ENCODE assay signal across 21 cellular contexts in the genomic region with DNA sequence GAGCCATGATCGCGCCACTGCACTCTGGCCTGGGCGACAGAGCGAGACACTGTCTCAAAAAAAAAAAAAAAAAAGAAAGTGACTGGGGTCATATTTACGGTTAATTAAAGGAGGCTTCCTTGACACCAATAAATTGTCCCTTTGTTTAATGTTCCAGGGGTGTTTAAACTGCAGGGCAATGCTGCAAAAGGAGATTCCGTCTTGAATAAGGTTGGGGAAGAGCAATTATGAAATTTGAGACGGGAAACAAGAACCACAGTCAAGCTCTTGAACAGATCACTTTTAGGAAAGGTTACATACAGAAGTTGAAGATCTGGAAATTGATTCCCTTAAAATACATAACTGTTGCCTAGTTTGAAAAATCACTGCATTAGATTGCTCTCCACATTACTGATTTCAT.
A peak's percentile ranks its signal among the peaks of the same experiment; 100 is the strongest.
DNase-seq lines count a peak whose midpoint lies in the region; ATAC-seq, FAIRE-seq and TF ChIP-seq lines count a peak whose summit lies in the region.
"Had no signal": no experiment of that assay in that cellular context is flagged by ENCODE, and none has a peak within 500 bp of the region (broad histone marks: within the 10 kb centered on the region; RNA-seq: fewer than 3 reads in every experiment).

No MANE protein-coding gene starts in this region.

- peak overlapping the region; percentile 34 for H3K27ac Mint-ChIP-seq in astrocyte (ENCODE audit: unreplicated experiment)
- peak overlapping the region; percentile 64 for H3K27ac Mint-ChIP-seq in mesothelial cell of epicardium
- H3K27ac Mint-ChIP-seq: CD4-positive, alpha-beta memory T cell; IgD-negative memory B cell had no signal

- H3K4me1 ChIP-seq in ACC112 (ENCODE audit: control insufficient read depth, insufficient read depth, low read length, unreplicated experiment), result peaks cover 25% of the 10 kb centered on the region
- H3K4me1 ChIP-seq in HCT116 (ENCODE audit: control insufficient read depth in 1 of 2, insufficient read depth in 2 of 2, low read length in 2 of 2), result peaks cover 3 to 9% of the 10 kb centered on the region in 2 experiments
- H3K4me1 ChIP-seq in astrocyte (ENCODE audit: insufficient read depth, low read length), result peaks cover 6% of the 10 kb centered on the region
- peaks cover 18% of the 10 kb centered on the region for H3K4me1 ChIP-seq in foreskin keratinocyte
- H3K4me1 ChIP-seq: BLaER1 had no signal

- H3K4me3 ChIP-seq in ACC112 (ENCODE audit: low read depth, low read length) (no peak overlapping the region), HCT116 (replicated peaks in 1 of 2; ENCODE audit: low read depth in 1 of 2, low read length in 2 of 2) (no peak overlapping the region), astrocyte (ENCODE audit: insufficient read depth, low read depth, low read length) (no peak overlapping the region)
- H3K4me3 ChIP-seq: BLaER1, SJSA1 had no signal

- TF ChIP-seq RAD21 in HCT116 (IDR thresholded peaks at IDR 0.05; ENCODE audit: low read depth), result no peak

- TF ChIP-seq POLR2A in HCT116 (IDR thresholded peaks at IDR 0.05; ENCODE audit: borderline replicate concordance, extremely low read depth, insufficient read depth, insufficient read length), result no peak

- no peaks in the 10 kb centered on the region for H3K9me2 ChIP-seq in HCT116 (ENCODE audit: insufficient read depth)

- TF ChIP-seq CTCF in HCT116 (IDR thresholded peaks at IDR 0.05 in 2 of 3, conservative IDR thresholded peaks at IDR 0.05 in 1 of 3; ENCODE audit: borderline replicate concordance in 1 of 3, insufficient read depth in 1 of 3, low read depth in 2 of 3, low read length in 2 of 3) (no peak), astrocyte (IDR thresholded peaks at IDR 0.05; ENCODE audit: insufficient read depth, low read depth, low read length) (no peak), mesothelial cell of epicardium (IDR thresholded peaks at IDR 0.05; ENCODE audit: unreplicated experiment) (no peak), foreskin keratinocyte (conservative IDR thresholded peaks at IDR 0.05) (no peak)

- H3K9me3 ChIP-seq in HCT116 (ENCODE audit: control insufficient read depth in 1 of 2, insufficient read depth in 1 of 2, low read depth in 1 of 2, low read length in 2 of 2), result no peaks in the 10 kb centered on the region
- no peaks in the 10 kb centered on the region for H3K9me3 ChIP-seq in astrocyte (ENCODE audit: insufficient read depth, low read depth, low read length)
- H3K9me3 ChIP-seq: BLaER1, SJSA1 had no signal

- H3K27ac ChIP-seq in ACC112 (ENCODE audit: low read depth, low read length), result no peak overlapping the region
- no peak overlapping the region for H3K27ac ChIP-seq in HCT116 (ENCODE audit: low read depth, low read length)
- H3K27ac ChIP-seq in astrocyte (ENCODE audit: low read depth, low read length), result no peak overlapping the region
- no peak overlapping the region for H3K27ac ChIP-seq in foreskin keratinocyte
- H3K27ac ChIP-seq: BLaER1, SJSA1 had no signal

- CTCF ChIA-PET in HCT116 (lab: Charles Lee), result no interaction called here

- H4K20me1 ChIP-seq in HCT116 (ENCODE audit: insufficient read depth) (no peaks in the 10 kb centered on the region), astrocyte (ENCODE audit: insufficient read depth, low read length) (no peaks in the 10 kb centered on the region)
- H4K20me1 ChIP-seq: BLaER1 had no signal

- H3K4me3 Mint-ChIP-seq in astrocyte (ENCODE audit: unreplicated experiment), result no peak overlapping the region
- no peak overlapping the region for H3K4me3 Mint-ChIP-seq in mesothelial cell of epicardium
- H3K4me3 Mint-ChIP-seq: CD4-positive, alpha-beta memory T cell; IgD-negative memory B cell had no signal

- no peaks in the 10 kb centered on the region for H3K79me2 ChIP-seq in ACC112 (ENCODE audit: control insufficient read depth, insufficient read depth, low read length, unreplicated experiment)
- no peaks in the 10 kb centered on the region for H3K79me2 ChIP-seq in HCT116 (ENCODE audit: insufficient read depth, low read length)
- H3K79me2 ChIP-seq in astrocyte (ENCODE audit: insufficient read depth, low read length), result no peaks in the 10 kb centered on the region

- no peaks in the 10 kb centered on the region for H3K27me3 Mint-ChIP-seq in astrocyte (ENCODE audit: low read depth, unreplicated experiment)
- H3K27me3 Mint-ChIP-seq in mesothelial cell of epicardium (ENCODE audit: low read depth), result no peaks in the 10 kb centered on the region
- H3K27me3 Mint-ChIP-seq: CD4-positive, alpha-beta memory T cell had no signal

- DNase-seq in HCT116 (ENCODE audit: low read depth, low spot score), result no peak
- DNase-seq in astrocyte (ENCODE audit: low read depth), result no peak
- no peak for DNase-seq in mesothelial cell of epicardium (ENCODE audit: low spot score in 2 of 2, unreplicated experiment in 2 of 2)
- no peak for DNase-seq in DMS79 (lab: John Stamatoyannopoulos, UW)
- DNase-seq in foreskin keratinocyte, result no peak
- no peak for DNase-seq in NCI-H446 (lab: John Stamatoyannopoulos, UW)
- no peak for DNase-seq in stimulated activated CD4-positive, alpha-beta T cell treated with anti-CD3 and anti-CD28 coated beads, Interleukin-12 subunit alpha, Interleukin-12 subunit beta, amount 100 ng/mL, for 4 hours
- DNase-seq: CD4-positive, alpha-beta memory T cell; DMS153; GDM1; GOT3; NCI-H1694; NCI-H2081; NCI-H510A treated with DMSO at 0.1 percent for 48 hours; NCI-H748 treated with DMSO at 0.1 percent for 48 hours had no signal

- RAD21 ChIA-PET in HCT116 (lab: Charles Lee; ENCODE audit: low non-redundant PET in 1 of 2, low total read pairs in 2 of 2, uncharacterized antibody in 2 of 2, unreplicated experiment in 2 of 2), result no interaction called here

- H3K4me1 Mint-ChIP-seq in astrocyte (ENCODE audit: low read depth, unreplicated experiment) (peaks cover 29% of the 10 kb centered on the region), mesothelial cell of epicardium (peaks cover 19% of the 10 kb centered on the region)
- H3K4me1 Mint-ChIP-seq: CD4-positive, alpha-beta memory T cell; IgD-negative memory B cell had no signal

- H3K27me3 ChIP-seq in ACC112 (ENCODE audit: insufficient read depth, low read length) (no peaks in the 10 kb centered on the region), HCT116 (ENCODE audit: insufficient read depth, low read length) (peaks cover 39% of the 10 kb centered on the region), astrocyte (ENCODE audit: insufficient read depth, low read length) (no peaks in the 10 kb centered on the region), foreskin keratinocyte (no peaks in the 10 kb centered on the region)
- H3K27me3 ChIP-seq: BLaER1, SJSA1 had no signal

- POLR2A ChIA-PET in HCT116 (lab: Charles Lee), result no interaction called here

- FAIRE-seq in astrocyte (lab: Jason Lieb, UNC), result no peak
- FAIRE-seq: GM18507 had no signal

- H3K4me2 ChIP-seq in HCT116 (ENCODE audit: low read length), result peak overlapping the region; percentile 22; the same call in 1 of the 2 replicates
- H3K4me2 ChIP-seq in astrocyte (ENCODE audit: low read length), result peak overlapping the region; percentile 8
- H3K4me2 ChIP-seq: BLaER1 had no signal

- H3K36me3 Mint-ChIP-seq in astrocyte (ENCODE audit: low read depth, unreplicated experiment) (peaks cover 2% of the 10 kb centered on the region), mesothelial cell of epicardium (peaks cover 3% of the 10 kb centered on the region)
- H3K36me3 Mint-ChIP-seq: CD4-positive, alpha-beta memory T cell; IgD-negative memory B cell had no signal

- H3K9ac ChIP-seq in HCT116 (ENCODE audit: low read length) (no peak overlapping the region), astrocyte (ENCODE audit: low read length) (no peak overlapping the region)
- H3K9ac ChIP-seq: BLaER1 had no signal

- H2AFZ ChIP-seq in ACC112 (ENCODE audit: low read length, unreplicated experiment), result peak overlapping the region; percentile 13
- no peak overlapping the region for H2AFZ ChIP-seq in HCT116 (ENCODE audit: low read depth, low read length, poor library complexity, severe bottlenecking)
- no peak overlapping the region for H2AFZ ChIP-seq in astrocyte (ENCODE audit: low read depth, low read length)

- H3K9me3 Mint-ChIP-seq in astrocyte (ENCODE audit: unreplicated experiment) (peaks cover 3% of the 10 kb centered on the region), mesothelial cell of epicardium (peaks cover 29% of the 10 kb centered on the region)
- H3K9me3 Mint-ChIP-seq: CD4-positive, alpha-beta memory T cell had no signal

- H3K36me3 ChIP-seq in ACC112 (ENCODE audit: insufficient read depth, low read length), result no peaks in the 10 kb centered on the region
- H3K36me3 ChIP-seq in HCT116 (ENCODE audit: control insufficient read depth in 1 of 2, insufficient read depth in 2 of 2, low read length in 2 of 2), result no peaks in the 10 kb centered on the region
- no peaks in the 10 kb centered on the region for H3K36me3 ChIP-seq in astrocyte (ENCODE audit: insufficient read depth, low read length)
- H3K36me3 ChIP-seq: BLaER1, SJSA1 had no signal

- BruUV-seq in HCT116 (replicated peaks; lab: Mats Ljungman, UMichigan), result no TSS peak

- no peak for ATAC-seq in HCT116
- ATAC-seq in foreskin keratinocyte, result no peak
- ATAC-seq: Panc1 had no signal

- intact Hi-C loops in HCT116 (cut with micrococcal nuclease), result no loop called here

TF ChIP-seq in HCT116, 20 proteins besides CTCF, POLR2A, EP300 and RAD21 (continues in another document):
- TF ChIP-seq POLR2AphosphoS5 (IDR thresholded peaks at IDR 0.05; ENCODE audit: low read depth, low read length), result no peak
- no peak for TF ChIP-seq YY1 (IDR thresholded peaks at IDR 0.05; ENCODE audit: extremely low read depth, insufficient replicate concordance, low read depth, low read length)
- no peak for TF ChIP-seq SP1 (IDR thresholded peaks at IDR 0.05; ENCODE audit: low read depth)
- TF ChIP-seq, protein P1, sequence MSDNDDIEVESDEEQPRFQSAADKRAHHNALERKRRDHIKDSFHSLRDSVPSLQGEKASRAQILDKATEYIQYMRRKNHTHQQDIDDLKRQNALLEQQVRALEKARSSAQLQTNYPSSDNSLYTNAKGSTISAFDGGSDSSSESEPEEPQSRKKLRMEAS (IDR thresholded peaks at IDR 0.05), result no peak
- no peak for TF ChIP-seq SRF (IDR thresholded peaks at IDR 0.05; ENCODE audit: low read depth)
- no peak for TF ChIP-seq ZNF274 (IDR thresholded peaks at IDR 0.05; ENCODE audit: low read depth, low read length)
- no peak for TF ChIP-seq EGR1 (IDR thresholded peaks at IDR 0.05; ENCODE audit: low read depth)
- no peak for TF ChIP-seq ELF1 (IDR thresholded peaks at IDR 0.05; ENCODE audit: borderline replicate concordance, low read depth)
- TF ChIP-seq CBX3 (IDR thresholded peaks at IDR 0.05; ENCODE audit: low read depth), result no peak
- no peak for TF ChIP-seq SIN3A (IDR thresholded peaks at IDR 0.05; ENCODE audit: low read depth)
- TF ChIP-seq JUND (IDR thresholded peaks at IDR 0.05), result no peak
- no peak for TF ChIP-seq TCF7L2 (IDR thresholded peaks at IDR 0.05; ENCODE audit: borderline replicate concordance, extremely low read depth, insufficient read depth, insufficient read length)
- TF ChIP-seq CEBPB (IDR thresholded peaks at IDR 0.05; ENCODE audit: low read depth), result no peak
